Comparison of ENCODE assay signal across 8 cellular contexts in the genomic region with DNA sequence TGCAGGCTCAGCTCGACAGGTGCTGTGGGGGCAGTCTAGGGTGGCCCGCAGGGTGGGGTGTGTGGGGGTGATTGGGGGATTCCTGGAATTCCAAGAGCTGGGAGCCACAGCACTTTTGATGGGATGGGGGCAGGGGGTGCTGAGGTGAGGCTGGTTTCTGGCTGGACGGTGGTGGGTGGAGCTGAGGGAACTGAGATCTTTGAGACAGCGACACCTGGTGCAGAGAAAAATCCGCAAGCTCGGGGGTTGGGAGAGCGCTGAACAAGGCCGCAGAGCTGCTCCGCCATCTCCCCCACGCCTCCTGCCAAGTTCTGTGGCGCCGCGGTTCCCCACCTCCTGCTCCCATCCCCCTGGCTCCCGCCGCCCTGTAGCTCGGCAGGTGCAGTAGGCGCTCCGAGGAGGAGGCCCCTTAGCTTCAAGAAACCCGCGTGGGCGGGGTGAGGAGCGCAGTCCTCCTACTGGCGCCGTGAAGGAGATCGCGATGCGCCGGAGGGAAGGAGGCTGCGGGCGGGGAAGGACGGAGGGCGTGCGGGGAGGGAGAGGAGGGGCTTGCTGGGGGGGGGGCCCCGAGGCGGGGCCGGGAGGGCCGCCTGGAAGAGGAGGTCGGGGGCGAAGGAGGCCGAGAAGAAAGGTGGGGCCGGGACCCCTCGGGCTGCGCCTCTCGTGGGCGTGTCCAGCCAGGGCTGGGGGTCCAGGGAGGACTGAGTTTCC.
DNase-seq lines count a peak whose midpoint lies in the region; ATAC-seq lines count a peak whose summit lies in the region.

No MANE protein-coding gene starts in this region.

- ATAC-seq in HG03025 (IDR thresholded peaks at IDR 0.05; ENCODE audit: low FRiP score, unreplicated experiment): no peak

- H3K4me1 ChIP-seq in NT2/D1 (ENCODE audit: insufficient read depth, insufficient read length) (peaks cover 28% of the 10 kb centered on the region), endocrine pancreas (ENCODE audit: control insufficient read depth, insufficient read depth, low read length) (no peaks in the 10 kb centered on the region)

- H3K27me3 ChIP-seq in NT2/D1 (ENCODE audit: insufficient read depth, insufficient read length) (peaks cover 18% of the 10 kb centered on the region), endocrine pancreas (ENCODE audit: control insufficient read depth, insufficient read depth, low read length) (no peaks in the 10 kb centered on the region)

- DNase-seq in COR-L47 (lab: John Stamatoyannopoulos, UW) (peak; percentile 97), HuH-7.5 (ENCODE audit: low spot score) (peak; percentile 91), NT2/D1 (ENCODE audit: low read depth, low spot score) (peak; percentile 77), midbrain (lab: John Stamatoyannopoulos, UW) (peak; percentile 78)
- DNase-seq in activated CD8-positive, alpha-beta memory T cell treated with anti-CD3 and anti-CD28 coated beads, Interleukin-2, amount 50 U/mL, for 1 hour (ENCODE audit: extremely low read depth): peak; percentile 91
- peak; percentile 69 to 76 for DNase-seq in stimulated activated CD8-positive, alpha-beta memory T cell treated with anti-CD3 and anti-CD28 coated beads, Interleukin-15, amount 100 ng/mL, for 4 hours (ENCODE audit: low read depth in 2 of 2)

- H3K4me3 ChIP-seq in NT2/D1 (ENCODE audit: insufficient read length, low read depth) (peak overlapping the region; percentile 63), endocrine pancreas (ENCODE audit: control insufficient read depth, insufficient read depth, low read length) (no peak overlapping the region)

- H3K9ac ChIP-seq in NT2/D1 (ENCODE audit: insufficient read length, low read depth) (peak overlapping the region; percentile 92), endocrine pancreas (ENCODE audit: control insufficient read depth, insufficient read depth, low read length) (peak overlapping the region; percentile 56)

- H3K9me3 ChIP-seq in NT2/D1 (ENCODE audit: insufficient read depth, low read length): no peaks in the 10 kb centered on the region
- H3K9me3 ChIP-seq in endocrine pancreas (ENCODE audit: control insufficient read depth, low read length): no peaks in the 10 kb centered on the region

- peaks cover 32% of the 10 kb centered on the region for H3K36me3 ChIP-seq in NT2/D1 (ENCODE audit: insufficient read depth, insufficient read length, low read length)
- no peaks in the 10 kb centered on the region for H3K36me3 ChIP-seq in endocrine pancreas (ENCODE audit: control insufficient read depth, insufficient read depth, low read length)
